In the genomic region with DNA sequence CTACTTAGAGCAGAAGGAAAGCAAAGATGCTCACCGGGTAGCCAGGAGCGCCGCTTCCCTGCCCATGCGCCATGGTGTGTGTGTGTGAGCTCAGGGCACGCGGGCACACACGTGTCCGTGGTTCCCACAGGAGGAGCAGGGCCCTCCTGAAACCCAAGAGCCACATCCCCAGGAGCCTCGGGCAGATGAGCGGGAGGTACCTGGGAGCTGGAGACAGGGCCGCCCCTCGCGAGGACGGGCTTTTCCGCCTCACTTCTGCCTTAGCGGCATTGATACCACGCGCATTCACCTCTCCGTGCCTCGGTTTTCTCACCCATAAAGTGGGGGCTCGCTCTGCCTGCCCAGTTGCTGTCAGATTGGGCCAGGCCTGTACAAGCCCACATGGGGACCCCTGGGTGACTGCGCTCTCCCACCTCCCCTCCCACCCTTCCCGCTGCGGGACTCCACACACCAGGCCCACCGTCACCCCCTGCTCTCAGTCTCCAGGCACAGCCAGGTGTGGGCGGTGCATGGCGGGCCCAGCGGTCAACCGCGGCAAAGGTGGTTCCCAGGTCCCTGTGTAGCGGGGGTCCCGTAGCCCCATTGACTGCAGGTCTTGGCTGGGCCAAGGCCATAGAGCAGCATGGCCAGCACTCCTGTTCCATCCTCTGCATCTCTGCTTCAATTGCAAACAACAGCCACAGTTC, we compare ENCODE assay signal across 10 cellular contexts.
DNase-seq lines count a peak whose midpoint lies in the region; ATAC-seq and TF ChIP-seq lines count a peak whose summit lies in the region.
"Had no signal": no experiment of that assay in that cellular context is flagged by ENCODE, and none has a peak within 500 bp of the region (broad histone marks: within the 10 kb centered on the region; RNA-seq: fewer than 3 reads in every experiment).

No MANE protein-coding gene starts in this region.

- intact Hi-C loops in Right ventricle myocardium inferior (cut with DNase I) (no loop called here), left ventricle myocardium superior (cut with micrococcal nuclease) (no loop called here), head of caudate nucleus (cut with DNase I) (no loop called here)
- intact Hi-C loops in activated T-helper 1 cell treated with anti-CD3 and anti-CD28 coated beads, Interleukin-12 subunit alpha, Interleukin-12 subunit beta, Interleukin-2, Interleukin-4 antibody, amounts not matched to agents 30 ng/mL and 10 ng/mL and 1 ng/mL, durations not matched to agents 14 hours and 24 hours and 36 hours (cut with micrococcal nuclease), result loop anchor here (10.0 kb wide), 1 partner anchor 284 kb away; no protein-coding TSS in a partner anchor

- no peaks in the 10 kb centered on the region for H3K36me3 Mint-ChIP-seq in activated T-helper 1 cell treated with anti-CD3 and anti-CD28 coated beads, Interleukin-12 subunit alpha, Interleukin-12 subunit beta, Interleukin-2, Interleukin-4 antibody, amounts not matched to agents 30 ng/mL and 10 ng/mL and 1 ng/mL, durations not matched to agents 14 hours and 24 hours and 36 hours (ENCODE audit: low read depth)
- H3K36me3 Mint-ChIP-seq in mesothelial cell of epicardium, result no peaks in the 10 kb centered on the region
- no peaks in the 10 kb centered on the region for H3K36me3 Mint-ChIP-seq in type B pancreatic cell

- peak; percentile 59 for DNase-seq in Right ventricle myocardium inferior (ENCODE audit: missing footprints)
- no peak for DNase-seq in left ventricle myocardium superior
- DNase-seq in activated T-helper 1 cell treated with anti-CD3 and anti-CD28 coated beads, Interleukin-12 subunit alpha, Interleukin-12 subunit beta, Interleukin-2, Interleukin-4 antibody, amounts not matched to agents 30 ng/mL and 10 ng/mL and 1 ng/mL, durations not matched to agents 14 hours and 24 hours and 36 hours (ENCODE audit: low spot score), result no peak
- no peak for DNase-seq in mesothelial cell of epicardium (ENCODE audit: low spot score in 2 of 2, unreplicated experiment in 2 of 2)
- DNase-seq in type B pancreatic cell (ENCODE audit: extremely low spot score, unreplicated experiment), result no peak
- no peak for DNase-seq in NCI-H345 (lab: John Stamatoyannopoulos, UW)
- DNase-seq in head of caudate nucleus, result no peak
- DNase-seq: thyroid gland had no signal

- H3K27ac Mint-ChIP-seq in activated T-helper 1 cell treated with anti-CD3 and anti-CD28 coated beads, Interleukin-12 subunit alpha, Interleukin-12 subunit beta, Interleukin-2, Interleukin-4 antibody, amounts not matched to agents 30 ng/mL and 10 ng/mL and 1 ng/mL, durations not matched to agents 14 hours and 24 hours and 36 hours, result no peak overlapping the region
- peak overlapping the region; percentile 85 for H3K27ac Mint-ChIP-seq in mesothelial cell of epicardium
- peak overlapping the region; percentile 76 for H3K27ac Mint-ChIP-seq in type B pancreatic cell

- H3K4me1 Mint-ChIP-seq in activated T-helper 1 cell treated with anti-CD3 and anti-CD28 coated beads, Interleukin-12 subunit alpha, Interleukin-12 subunit beta, Interleukin-2, Interleukin-4 antibody, amounts not matched to agents 30 ng/mL and 10 ng/mL and 1 ng/mL, durations not matched to agents 14 hours and 24 hours and 36 hours (ENCODE audit: low read depth), result peaks cover 24% of the 10 kb centered on the region
- peaks cover 40% of the 10 kb centered on the region for H3K4me1 Mint-ChIP-seq in mesothelial cell of epicardium
- peaks cover 27% of the 10 kb centered on the region for H3K4me1 Mint-ChIP-seq in type B pancreatic cell (ENCODE audit: unreplicated experiment)

- no peaks in the 10 kb centered on the region for H3K27me3 Mint-ChIP-seq in activated T-helper 1 cell treated with anti-CD3 and anti-CD28 coated beads, Interleukin-12 subunit alpha, Interleukin-12 subunit beta, Interleukin-2, Interleukin-4 antibody, amounts not matched to agents 30 ng/mL and 10 ng/mL and 1 ng/mL, durations not matched to agents 14 hours and 24 hours and 36 hours (ENCODE audit: insufficient read depth)
- H3K27me3 Mint-ChIP-seq in mesothelial cell of epicardium (ENCODE audit: low read depth) (no peaks in the 10 kb centered on the region), type B pancreatic cell (peaks cover 4% of the 10 kb centered on the region)

- no peak for TF ChIP-seq CTCF in mesothelial cell of epicardium (IDR thresholded peaks at IDR 0.05; ENCODE audit: unreplicated experiment)
- no peak for TF ChIP-seq CTCF in type B pancreatic cell (conservative IDR thresholded peaks at IDR 0.05)

- H3K9me3 Mint-ChIP-seq in activated T-helper 1 cell treated with anti-CD3 and anti-CD28 coated beads, Interleukin-12 subunit alpha, Interleukin-12 subunit beta, Interleukin-2, Interleukin-4 antibody, amounts not matched to agents 30 ng/mL and 10 ng/mL and 1 ng/mL, durations not matched to agents 14 hours and 24 hours and 36 hours, result no peaks in the 10 kb centered on the region
- H3K9me3 Mint-ChIP-seq in mesothelial cell of epicardium (no peaks in the 10 kb centered on the region), type B pancreatic cell (no peaks in the 10 kb centered on the region)
- H3K9me3 Mint-ChIP-seq: central memory CD8-positive, alpha-beta T cell had no signal

- H3K4me3 Mint-ChIP-seq in activated T-helper 1 cell treated with anti-CD3 and anti-CD28 coated beads, Interleukin-12 subunit alpha, Interleukin-12 subunit beta, Interleukin-2, Interleukin-4 antibody, amounts not matched to agents 30 ng/mL and 10 ng/mL and 1 ng/mL, durations not matched to agents 14 hours and 24 hours and 36 hours, result peak overlapping the region; percentile 83
- H3K4me3 Mint-ChIP-seq in mesothelial cell of epicardium (no peak overlapping the region), type B pancreatic cell (peak overlapping the region; percentile 61)

- ATAC-seq in Right ventricle myocardium inferior (no peak), left ventricle myocardium superior (no peak), HG02885 (IDR thresholded peaks at IDR 0.05; ENCODE audit: poor library complexity, unreplicated experiment) (no peak)
